ENCODE assay signal across 12 cellular contexts in the genomic region with DNA sequence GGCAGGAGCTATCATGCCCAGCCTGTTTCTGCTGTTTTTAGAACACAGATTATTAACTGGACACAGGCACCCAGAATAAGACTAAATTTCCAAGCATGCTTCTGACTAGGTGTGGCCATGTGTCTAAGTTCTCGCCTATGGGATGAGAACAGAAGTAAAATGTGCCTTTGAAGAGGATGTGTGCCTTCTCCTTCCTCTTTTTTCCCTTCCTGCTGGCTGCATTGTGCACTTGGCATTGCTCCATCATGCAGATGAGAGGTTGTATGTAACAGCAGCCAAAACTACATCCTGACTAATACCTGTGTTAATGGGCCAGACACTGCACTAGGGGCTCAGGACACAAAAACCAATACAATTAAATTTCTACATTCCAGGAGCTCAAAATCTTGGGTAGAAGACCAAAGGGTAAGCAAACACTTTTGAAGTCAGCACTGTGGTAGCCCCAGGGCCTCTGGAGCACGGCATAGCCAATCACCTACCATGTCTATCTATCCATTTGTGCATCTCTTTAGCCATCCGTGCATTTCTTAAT. TPM values are rescaled to one million over a fixed set of nuclear protein-coding genes. Genes with fewer than 3 reads are reported as not detected.
DNase-seq lines count a peak whose midpoint lies in the region; ATAC-seq and TF ChIP-seq lines count a peak whose summit lies in the region.
"Had no signal": no experiment of that assay in that cellular context is flagged by ENCODE, and none has a peak within 500 bp of the region (broad histone marks: within the 10 kb centered on the region; RNA-seq: fewer than 3 reads in every experiment).

No MANE protein-coding gene starts in this region.

- H3K4me3 Mint-ChIP-seq in natural killer cell treated with Interleukin-12 subunit alpha and Interleukin-12 subunit beta and Interleukin-15 and Interleukin-18, amount 100 ng/mL, for 72 hours: no peak overlapping the region
- H3K4me3 Mint-ChIP-seq: activated CD4-positive, alpha-beta memory T cell treated with anti-CD3 and anti-CD28 coated beads, Interleukin-2, amount 10 ng/mL, durations not matched to agents 7 days and 5 days; activated naive CD8-positive, alpha-beta T cell treated with anti-CD3 and anti-CD28 coated beads for 36 hours had no signal

- no peaks in the 10 kb centered on the region for H3K27me3 ChIP-seq in left lung
- H3K27me3 ChIP-seq: sigmoid colon had no signal

- no peaks in the 10 kb centered on the region for H3K36me3 ChIP-seq in left lung
- H3K36me3 ChIP-seq: sigmoid colon had no signal

- H3K27me3 Mint-ChIP-seq in natural killer cell treated with Interleukin-12 subunit alpha and Interleukin-12 subunit beta and Interleukin-15 and Interleukin-18, amount 100 ng/mL, for 72 hours: peaks cover 18 to 25% of the 10 kb centered on the region in 2 donors

- peaks cover 0 to 62% of the 10 kb centered on the region in 2 donors for H3K4me1 ChIP-seq in left lung

- no peaks in the 10 kb centered on the region for H3K9me3 ChIP-seq in left lung
- H3K9me3 ChIP-seq: sigmoid colon had no signal

- H3K36me3 Mint-ChIP-seq in natural killer cell treated with Interleukin-12 subunit alpha and Interleukin-12 subunit beta and Interleukin-15 and Interleukin-18, amount 100 ng/mL, for 72 hours: no peaks in the 10 kb centered on the region
- H3K36me3 Mint-ChIP-seq: activated naive CD8-positive, alpha-beta T cell treated with anti-CD3 and anti-CD28 coated beads for 36 hours had no signal

- intact Hi-C loops in left lung (cut with DNase I): no loop called here

- peak; percentile 11 for ATAC-seq in left lung
- no peak for ATAC-seq in GM18519 (IDR thresholded peaks at IDR 0.05; ENCODE audit: low FRiP score, unreplicated experiment)
- ATAC-seq in natural killer cell treated with Interleukin-12 subunit alpha and Interleukin-12 subunit beta and Interleukin-15 and Interleukin-18, amount 100 ng/mL, for 72 hours: no peak

- H3K4me1 Mint-ChIP-seq in natural killer cell treated with Interleukin-12 subunit alpha and Interleukin-12 subunit beta and Interleukin-15 and Interleukin-18, amount 100 ng/mL, for 72 hours (ENCODE audit: low read depth in 2 of 2): peaks cover 10 to 11% of the 10 kb centered on the region in 2 donors

- no peak overlapping the region for H3K4me3 ChIP-seq in left lung
- H3K4me3 ChIP-seq: sigmoid colon had no signal

- no peak for TF ChIP-seq CTCF in VCaP (conservative IDR thresholded peaks at IDR 0.05)
- no peak for TF ChIP-seq CTCF in left lung (IDR thresholded peaks at IDR 0.05)

- no peaks in the 10 kb centered on the region for H3K9me3 Mint-ChIP-seq in natural killer cell treated with Interleukin-12 subunit alpha and Interleukin-12 subunit beta and Interleukin-15 and Interleukin-18, amount 100 ng/mL, for 72 hours
- H3K9me3 Mint-ChIP-seq: activated CD4-positive, alpha-beta memory T cell treated with anti-CD3 and anti-CD28 coated beads, Interleukin-2, amount 10 ng/mL, durations not matched to agents 7 days and 5 days; activated naive CD8-positive, alpha-beta T cell treated with anti-CD3 and anti-CD28 coated beads for 36 hours had no signal

- H3K27ac ChIP-seq in VCaP (peak overlapping the region; percentile 50), left lung (peak overlapping the region in 1 of 2 donors; percentile 64)
- H3K27ac ChIP-seq: sigmoid colon had no signal

- no peak overlapping the region for H3K27ac Mint-ChIP-seq in natural killer cell treated with Interleukin-12 subunit alpha and Interleukin-12 subunit beta and Interleukin-15 and Interleukin-18, amount 100 ng/mL, for 72 hours
- H3K27ac Mint-ChIP-seq: activated CD4-positive, alpha-beta memory T cell treated with anti-CD3 and anti-CD28 coated beads, Interleukin-2, amount 10 ng/mL, durations not matched to agents 7 days and 5 days; activated naive CD8-positive, alpha-beta T cell treated with anti-CD3 and anti-CD28 coated beads for 36 hours had no signal

- DNase-seq in GF-D8 (lab: John Stamatoyannopoulos, UW) (peak; percentile 76), NCI-H1105 (lab: John Stamatoyannopoulos, UW) (peak; percentile 1), left lung (peak in 1 of 2 donors; percentile 54)
- DNase-seq in activated naive CD4-positive, alpha-beta T cell treated with Interleukin-2 at 50 U/mL for 16 hours: no peak
- no peak for DNase-seq in natural killer cell treated with Interleukin-12 subunit alpha and Interleukin-12 subunit beta and Interleukin-15 and Interleukin-18, amount 100 ng/mL, for 72 hours (ENCODE audit: low spot score)
- no peak for DNase-seq in stimulated activated naive CD4-positive, alpha-beta T cell treated with Interleukin-2 at 50 U/mL for 16 hours (lab: John Stamatoyannopoulos, UW)
- DNase-seq: activated CD4-positive, alpha-beta memory T cell treated with anti-CD3 and anti-CD28 coated beads, Interleukin-2, amount 10 ng/mL, durations not matched to agents 7 days and 5 days; activated naive CD8-positive, alpha-beta T cell treated with anti-CD3 and anti-CD28 coated beads for 36 hours; sigmoid colon; SW 1271 had no signal

RNA-seq across cellular contexts. Expression of gene RNU6-1, which starts 40.9 kb away (rescaled TPM):
- not detected for total RNA-seq in left lung
- not detected for total RNA-seq in natural killer cell treated with Interleukin-12 subunit alpha and Interleukin-12 subunit beta and Interleukin-15 and Interleukin-18, amount 100 ng/mL, for 72 hours
- total RNA-seq: activated CD4-positive, alpha-beta memory T cell treated with anti-CD3 and anti-CD28 coated beads, Interleukin-2, amount 10 ng/mL, durations not matched to agents 7 days and 5 days; activated naive CD8-positive, alpha-beta T cell treated with anti-CD3 and anti-CD28 coated beads for 36 hours; sigmoid colon had no signal

RNA-seq across cellular contexts. Expression of gene SKOR1, which starts 55.4 kb away (rescaled TPM):
- under 1 TPM; 0.12 to 0.34 TPM for total RNA-seq in left lung
- total RNA-seq in natural killer cell treated with Interleukin-12 subunit alpha and Interleukin-12 subunit beta and Interleukin-15 and Interleukin-18, amount 100 ng/mL, for 72 hours: under 1 TPM; 0.42 to 0.48 TPM

Comparison
In these comparisons a context has a peak if more than half of its experiments do, and no peak if none do; other contexts are left out.
1. DNase-seq: peak in GF-D8 (single experiment) and NCI-H1105 (single experiment); none in activated naive CD4-positive, alpha-beta T cell treated with Interleukin-2 at 50 U/mL for 16 hours (single experiment), natural killer cell treated with Interleukin-12 subunit alpha and Interleukin-12 subunit beta and Interleukin-15 and Interleukin-18, amount 100 ng/mL, for 72 hours (single experiment) and stimulated activated naive CD4-positive, alpha-beta T cell treated with Interleukin-2 at 50 U/mL for 16 hours (single experiment).